14 cellular contexts compared by ENCODE assay signal in genomic region chrX:120144178-120144844, GRCh38. TPM values are rescaled to one million over a fixed set of nuclear protein-coding genes. Genes with fewer than 3 reads are reported as not detected.
DNase-seq lines count a peak whose midpoint lies in the region; ATAC-seq, FAIRE-seq and TF ChIP-seq lines count a peak whose summit lies in the region.
"Had no signal": no experiment of that assay in that cellular context is flagged by ENCODE, and none has a peak within 500 bp of the region (broad histone marks: within the 10 kb centered on the region; RNA-seq: fewer than 3 reads in every experiment).

No MANE protein-coding gene starts in this region.

- H3K4me3 ChIP-seq in HepG2 (replicated peaks in 1 of 3; ENCODE audit: insufficient read depth in 1 of 3, low read depth in 2 of 3, low read length in 3 of 3) (no peak overlapping the region), psoas muscle (no peak overlapping the region)
- H3K4me3 ChIP-seq: tibial artery had no signal

- POLR2A ChIA-PET in HepG2 (lab: Yijun Ruan, JAX): no interaction called here

- H2AFZ ChIP-seq in HepG2 (ENCODE audit: low read length): no peak overlapping the region
- H2AFZ ChIP-seq: parathyroid adenoma had no signal

- no peaks in the 10 kb centered on the region for H3K36me3 ChIP-seq in HepG2 (replicated peaks in 1 of 2; ENCODE audit: control insufficient read depth in 1 of 2, insufficient read depth in 2 of 2, low read length in 2 of 2)
- H3K36me3 ChIP-seq in psoas muscle (ENCODE audit: insufficient read depth in 1 of 2, low read depth in 1 of 2): no peaks in the 10 kb centered on the region
- H3K36me3 ChIP-seq: tibial artery had no signal

- BruUV-seq in HepG2 (replicated peaks; lab: Mats Ljungman, UMichigan): no TSS peak

- H3K9me3 ChIP-seq in HepG2 (ENCODE audit: low read length): no peaks in the 10 kb centered on the region; the same call in 1 of the 2 replicates
- no peaks in the 10 kb centered on the region for H3K9me3 ChIP-seq in psoas muscle
- H3K9me3 ChIP-seq: tibial artery had no signal

- H3K4me3 Mint-ChIP-seq in activated CD8-positive, alpha-beta memory T cell treated with anti-CD3 and anti-CD28 coated beads, Interleukin-2, amount 10 ng/mL, durations not matched to agents 7 days and 5 days: no peak overlapping the region
- peak overlapping the region; percentile 23 for H3K4me3 Mint-ChIP-seq in activated naive CD8-positive, alpha-beta T cell

- 18% methylated on average over 12 of the region's 12 CpGs for WGBS in HepG2 (ENCODE audit: low lambda C conversion rate)
- 28 to 34% (median 29%) methylated on average over 11 to 12 of the region's 12 CpGs for WGBS in psoas muscle, 3 donors

- ATAC-seq in activated CD8-positive, alpha-beta memory T cell treated with anti-CD3 and anti-CD28 coated beads, Interleukin-2, amount 10 ng/mL, durations not matched to agents 7 days and 5 days: no peak
- ATAC-seq in HepG2 (no peak), psoas muscle (no peak)
- no peak for ATAC-seq in stimulated activated naive CD8-positive, alpha-beta T cell treated with anti-CD3 and anti-CD28 coated beads, Interleukin-15, Interleukin-2, amounts not matched to agents 100 U/mL and 50 U/mL, for 24 hours

- H3K36me3 Mint-ChIP-seq in activated CD8-positive, alpha-beta memory T cell treated with anti-CD3 and anti-CD28 coated beads, Interleukin-2, amount 10 ng/mL, durations not matched to agents 7 days and 5 days: peaks cover 11% of the 10 kb centered on the region
- no peaks in the 10 kb centered on the region for H3K36me3 Mint-ChIP-seq in activated naive CD8-positive, alpha-beta T cell

- H3K4me2 ChIP-seq in HepG2 (ENCODE audit: low read depth, low read length): no peak overlapping the region

- DNase-seq in activated CD8-positive, alpha-beta memory T cell treated with anti-CD3 and anti-CD28 coated beads, Interleukin-2, amount 10 ng/mL, durations not matched to agents 7 days and 5 days: no peak
- no peak for DNase-seq in activated CD8-positive, alpha-beta memory T cell treated with anti-CD3 and anti-CD28 coated beads, Interleukin-2, amount 50 U/mL, for 4 hours
- DNase-seq in HepG2 (ENCODE audit: low spot score) (no peak), psoas muscle (no peak), glomerular visceral epithelial cell (ENCODE audit: extremely low spot score) (no peak), kidney tubule cell (ENCODE audit: low spot score) (no peak)
- DNase-seq in stimulated activated naive CD8-positive, alpha-beta T cell treated with anti-CD3 and anti-CD28 coated beads, Interleukin-15, Interleukin-2, amounts not matched to agents 100 U/mL and 50 U/mL, for 24 hours: peak; percentile 5
- DNase-seq: DND-41, MM.1S, tibial artery had no signal

- H3K27ac Mint-ChIP-seq in activated CD8-positive, alpha-beta memory T cell treated with anti-CD3 and anti-CD28 coated beads, Interleukin-2, amount 10 ng/mL, durations not matched to agents 7 days and 5 days: peak overlapping the region; percentile 40
- peak overlapping the region; percentile 64 for H3K27ac Mint-ChIP-seq in activated naive CD8-positive, alpha-beta T cell

- no peaks in the 10 kb centered on the region for H3K4me1 ChIP-seq in HepG2 (ENCODE audit: insufficient read depth, low read length)
- H3K4me1 ChIP-seq in psoas muscle: no peaks in the 10 kb centered on the region
- H3K4me1 ChIP-seq: parathyroid adenoma, tibial artery had no signal

- intact Hi-C loops in HepG2 (cut with micrococcal nuclease; ENCODE audit: unreplicated experiment) (no loop called here), psoas muscle (cut with DNase I) (loop anchor here in 1 of 2 donors (10.0 kb wide), 1 partner anchor 50 kb away; no protein-coding TSS in a partner anchor)

- H3K79me2 ChIP-seq in HepG2 (ENCODE audit: insufficient read depth, low read length): no peaks in the 10 kb centered on the region
- H3K79me2 ChIP-seq: parathyroid adenoma had no signal

- TF ChIP-seq CTCF in HepG2 (CRISPR knock-in tag; IDR thresholded peaks at IDR 0.05) (no peak), psoas muscle (IDR thresholded peaks at IDR 0.05) (no peak)

- H3K27me3 Mint-ChIP-seq in activated CD8-positive, alpha-beta memory T cell treated with anti-CD3 and anti-CD28 coated beads, Interleukin-2, amount 10 ng/mL, durations not matched to agents 7 days and 5 days: no peaks in the 10 kb centered on the region
- H3K27me3 Mint-ChIP-seq in activated naive CD8-positive, alpha-beta T cell: no peaks in the 10 kb centered on the region

- no peak for FAIRE-seq in HepG2 (lab: Jason Lieb, UNC)

- H3K4me1 Mint-ChIP-seq in activated CD8-positive, alpha-beta memory T cell treated with anti-CD3 and anti-CD28 coated beads, Interleukin-2, amount 10 ng/mL, durations not matched to agents 7 days and 5 days: peaks cover 27% of the 10 kb centered on the region
- H3K4me1 Mint-ChIP-seq in activated naive CD8-positive, alpha-beta T cell (ENCODE audit: low read depth): peaks cover 21% of the 10 kb centered on the region

- TF ChIP-seq EP300 in HepG2 (IDR thresholded peaks at IDR 0.05; ENCODE audit: low read depth in 2 of 2, low read length in 2 of 2) (no peak), HepG2 (CRISPR knock-in tag; IDR thresholded peaks at IDR 0.05; ENCODE audit: borderline replicate concordance) (no peak)

- no peak for TF ChIP-seq POLR2A in HepG2 (IDR thresholded peaks at IDR 0.05; ENCODE audit: insufficient read depth in 1 of 2, low read depth in 2 of 2, low read length in 2 of 2)

- no peaks in the 10 kb centered on the region for H4K20me1 ChIP-seq in HepG2 (ENCODE audit: insufficient read depth, low read length)

- CTCF ChIA-PET in activated CD8-positive, alpha-beta memory T cell treated with anti-CD3 and anti-CD28 coated beads, Interleukin-2, amount 10 ng/mL, durations not matched to agents 7 days and 5 days (lab: Charles Lee): no interaction called here
- CTCF ChIA-PET in HepG2 (lab: Yijun Ruan, JAX; ENCODE audit: low intra/inter-chr PET ratio, low total read pairs): no interaction called here

- TF ChIP-seq RAD21 in HepG2 (CRISPR knock-in tag; IDR thresholded peaks at IDR 0.05): no peak

- H3K27ac ChIP-seq in HepG2 (ENCODE audit: extremely low read length, insufficient read depth, low read length) (no peak overlapping the region), psoas muscle (no peak overlapping the region)
- H3K27ac ChIP-seq: parathyroid adenoma, tibial artery had no signal

- H3K27me3 ChIP-seq in HepG2 (ENCODE audit: control insufficient read depth in 1 of 2, insufficient read depth in 2 of 2, low read length in 2 of 2) (no peaks in the 10 kb centered on the region; a peak in 1 of 5 replicates), psoas muscle (ENCODE audit: insufficient read depth in 3 of 3, low read length in 2 of 3) (peaks cover 0 to 7% (median 0%) of the 10 kb centered on the region in 3 donors)
- H3K27me3 ChIP-seq: tibial artery had no signal

- in situ Hi-C loops in HepG2 (cut with HindIII; ENCODE audit: extremely low pct_ligation_motif_present, low pct_unique_long_range_greater_than_20kb): loop anchor here (25.0 kb wide), 1 partner anchor 157 kb away; no protein-coding TSS in a partner anchor

- no peak overlapping the region for H3K9ac ChIP-seq in HepG2 (ENCODE audit: insufficient read depth, low read depth, low read length)
- H3K9ac ChIP-seq: parathyroid adenoma had no signal

- peaks cover 5% of the 10 kb centered on the region for H3K9me3 Mint-ChIP-seq in activated CD8-positive, alpha-beta memory T cell treated with anti-CD3 and anti-CD28 coated beads, Interleukin-2, amount 10 ng/mL, durations not matched to agents 7 days and 5 days (ENCODE audit: low read depth)
- no peaks in the 10 kb centered on the region for H3K9me3 Mint-ChIP-seq in activated naive CD8-positive, alpha-beta T cell (ENCODE audit: low read depth)

RNA-seq across cellular contexts. Expression of gene RHOXF2, which starts 14.1 kb away (rescaled TPM):
- total RNA-seq in activated CD8-positive, alpha-beta memory T cell treated with anti-CD3 and anti-CD28 coated beads, Interleukin-2, amount 10 ng/mL, durations not matched to agents 7 days and 5 days: not detected
- total RNA-seq in HepG2 (2016; rRNA removed; fragmentation: Illumina TruSeq; extraction: Trizol) (not detected in 2 replicates), psoas muscle (not detected)
- total RNA-seq in HepG2 (2016; cell fraction: cytosol; rRNA removed; fragmentation: Illumina TruSeq; extraction: Trizol; ENCODE audit: low read depth): not detected in 2 replicates
- total RNA-seq in HepG2 (2016; cell fraction: insoluble cytoplasmic fraction; rRNA removed; fragmentation: Illumina TruSeq; extraction: Trizol): not detected in 2 replicates
- total RNA-seq in HepG2 (2016; cell fraction: membrane; rRNA removed; fragmentation: Illumina TruSeq; extraction: Trizol): not detected in 2 replicates
- total RNA-seq in HepG2 (2016; cell fraction: nucleus; rRNA removed; fragmentation: Illumina TruSeq; extraction: Trizol): not detected in 2 replicates
- polyA plus RNA-seq in HepG2 (2011; rRNA removed) (not detected in 2 replicates), psoas muscle (not detected)
- polyA plus RNA-seq in HepG2 (2011; cell fraction: cytosol; rRNA removed): not detected in 2 replicates
- 0.08 TPM in 1 of 2 replicates, not detected in the other for polyA plus RNA-seq in HepG2 (2011; cell fraction: nucleus; rRNA removed)
- polyA plus RNA-seq in HepG2 (2012): 0.04 and 0.05 TPM in 2 replicates
- not detected in 2 replicates for polyA plus RNA-seq in HepG2 (2016; cell fraction: cytosol; fragmentation: Illumina TruSeq; extraction: Trizol; ENCODE audit: low read depth)
- not detected in 2 replicates for polyA plus RNA-seq in HepG2 (2016; cell fraction: insoluble cytoplasmic fraction; fragmentation: Illumina TruSeq; extraction: Trizol; ENCODE audit: low read depth)
- not detected in 2 replicates for polyA plus RNA-seq in HepG2 (2016; cell fraction: membrane; fragmentation: Illumina TruSeq; extraction: Trizol; ENCODE audit: low read depth)
- polyA plus RNA-seq in HepG2 (2016; cell fraction: nucleus; fragmentation: Illumina TruSeq; extraction: Trizol; ENCODE audit: insufficient read depth, low read depth): not detected in 2 replicates
- polyA minus RNA-seq in HepG2 (2011; rRNA and poly(A)+ RNA removed; ENCODE audit: low replicate concordance): 0.96 TPM in 1 of 2 replicates, not detected in the other
- polyA minus RNA-seq in HepG2 (2011; cell fraction: cytosol; rRNA and poly(A)+ RNA removed): not detected in 2 replicates
- polyA minus RNA-seq in HepG2 (2011; cell fraction: nucleus; rRNA and poly(A)+ RNA removed): not detected in 2 replicates
- total RNA-seq: chondrocyte, kidney epithelial cell had no signal

RNA-seq across cellular contexts. Expression of gene RHOXF1, which starts 28.6 kb away (rescaled TPM):
- not detected for total RNA-seq in activated CD8-positive, alpha-beta memory T cell treated with anti-CD3 and anti-CD28 coated beads, Interleukin-2, amount 10 ng/mL, durations not matched to agents 7 days and 5 days
- not detected in 2 replicates for total RNA-seq in HepG2 (2016; rRNA removed; fragmentation: Illumina TruSeq; extraction: Trizol)
- total RNA-seq in HepG2 (2016; cell fraction: cytosol; rRNA removed; fragmentation: Illumina TruSeq; extraction: Trizol; ENCODE audit: low read depth): not detected in 2 replicates
- not detected in 2 replicates for total RNA-seq in HepG2 (2016; cell fraction: insoluble cytoplasmic fraction; rRNA removed; fragmentation: Illumina TruSeq; extraction: Trizol)
- total RNA-seq in HepG2 (2016; cell fraction: membrane; rRNA removed; fragmentation: Illumina TruSeq; extraction: Trizol): not detected in 2 replicates
- total RNA-seq in HepG2 (2016; cell fraction: nucleus; rRNA removed; fragmentation: Illumina TruSeq; extraction: Trizol): not detected in 2 replicates
- not detected in 2 replicates for polyA plus RNA-seq in HepG2 (2011; rRNA removed)
- polyA plus RNA-seq in HepG2 (2011; cell fraction: cytosol; rRNA removed): not detected in 2 replicates
- not detected in 2 replicates for polyA plus RNA-seq in HepG2 (2011; cell fraction: nucleus; rRNA removed)
- polyA plus RNA-seq in HepG2 (2012): not detected in 2 replicates
- not detected in 2 replicates for polyA plus RNA-seq in HepG2 (2016; cell fraction: cytosol; fragmentation: Illumina TruSeq; extraction: Trizol; ENCODE audit: low read depth)
- polyA plus RNA-seq in HepG2 (2016; cell fraction: insoluble cytoplasmic fraction; fragmentation: Illumina TruSeq; extraction: Trizol; ENCODE audit: low read depth): not detected in 2 replicates
- not detected in 2 replicates for polyA plus RNA-seq in HepG2 (2016; cell fraction: membrane; fragmentation: Illumina TruSeq; extraction: Trizol; ENCODE audit: low read depth)
- polyA plus RNA-seq in HepG2 (2016; cell fraction: nucleus; fragmentation: Illumina TruSeq; extraction: Trizol; ENCODE audit: insufficient read depth, low read depth): not detected in 2 replicates
- not detected in 2 replicates for polyA minus RNA-seq in HepG2 (2011; rRNA and poly(A)+ RNA removed; ENCODE audit: low replicate concordance)
- polyA minus RNA-seq in HepG2 (2011; cell fraction: cytosol; rRNA and poly(A)+ RNA removed): not detected in 2 replicates
- not detected in 2 replicates for polyA minus RNA-seq in HepG2 (2011; cell fraction: nucleus; rRNA and poly(A)+ RNA removed)
- not detected for total RNA-seq in psoas muscle
- polyA plus RNA-seq in psoas muscle: not detected
- total RNA-seq: chondrocyte, kidney epithelial cell had no signal
